In the genomic region with DNA sequence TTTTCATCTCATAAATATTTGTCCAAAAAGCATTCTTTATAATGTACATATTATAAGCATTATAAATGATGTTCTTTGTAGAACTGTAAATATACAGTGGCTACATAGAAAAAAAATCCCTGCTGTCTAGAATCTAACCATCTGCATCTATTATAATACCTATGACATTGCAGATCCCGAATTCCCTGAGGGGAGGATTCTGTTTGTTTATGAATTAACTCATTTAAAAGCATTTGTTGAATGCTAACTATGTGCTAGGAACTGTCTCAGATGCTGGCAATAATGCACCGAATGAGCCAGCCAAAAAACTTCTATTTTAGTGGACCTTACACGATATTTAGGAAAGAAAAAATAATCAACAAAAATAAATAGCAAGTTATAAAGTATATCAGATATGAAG, we compare ENCODE assay signal across 19 cellular contexts.
"Had no signal": no experiment of that assay in that cellular context is flagged by ENCODE, and none has a peak within 500 bp of the region (broad histone marks: within the 10 kb centered on the region; RNA-seq: fewer than 3 reads in every experiment).

No MANE protein-coding gene starts in this region.

- H3K27me3 Mint-ChIP-seq: effector memory CD8-positive, alpha-beta T cell; memory B cell; stimulated activated naive CD8-positive, alpha-beta T cell treated with anti-CD3 and anti-CD28 coated beads, Interleukin-15, amount 100 ng/mL, for 72 hours had no signal

- H3K36me3 Mint-ChIP-seq: memory B cell had no signal

- DNase-seq: cortex of kidney; effector memory CD8-positive, alpha-beta T cell; erythroblast; esophagus squamous epithelium; heart left ventricle; kidney; natural killer cell; stimulated activated CD4-positive, alpha-beta T cell treated with anti-CD3 and anti-CD28 coated beads, Interleukin-12 subunit alpha, Interleukin-12 subunit beta, amount 100 ng/mL, for 4 hours; stimulated activated CD4-positive, alpha-beta T cell treated with anti-CD3 and anti-CD28 coated beads, Interleukin-1b, Interleukin-23, amount 100 ng/mL, for 48 hours; stimulated activated CD4-positive, alpha-beta T cell treated with anti-CD3 and anti-CD28 coated beads, Interleukin-4, amount 100 ng/mL, for 1 hour; stimulated activated CD8-positive, alpha-beta memory T cell treated with anti-CD3 and anti-CD28 coated beads, Interleukin-4, amount 100 ng/mL, for 48 hours; stimulated activated naive CD4-positive, alpha-beta T cell; stimulated activated naive CD8-positive, alpha-beta T cell treated with anti-CD3 and anti-CD28 coated beads, Interleukin-15, amount 100 ng/mL, for 72 hours; transverse colon had no signal

- ATAC-seq: effector memory CD8-positive, alpha-beta T cell; gastroesophageal sphincter; heart left ventricle; left lobe of liver; natural killer cell; sciatic nerve; stimulated activated naive CD8-positive, alpha-beta T cell treated with anti-CD3 and anti-CD28 coated beads, Interleukin-15, amount 100 ng/mL, for 72 hours had no signal

- H3K9me3 Mint-ChIP-seq: neural crest cell had no signal

- H3K4me3 Mint-ChIP-seq: effector memory CD8-positive, alpha-beta T cell; memory B cell; natural killer cell; neural crest cell; stimulated activated naive CD8-positive, alpha-beta T cell treated with anti-CD3 and anti-CD28 coated beads, Interleukin-15, amount 100 ng/mL, for 72 hours had no signal

- H3K4me1 Mint-ChIP-seq: memory B cell; neural crest cell; stimulated activated naive CD8-positive, alpha-beta T cell treated with anti-CD3 and anti-CD28 coated beads, Interleukin-15, amount 100 ng/mL, for 72 hours had no signal

- H3K27ac Mint-ChIP-seq: effector memory CD8-positive, alpha-beta T cell; memory B cell; natural killer cell; stimulated activated naive CD8-positive, alpha-beta T cell treated with anti-CD3 and anti-CD28 coated beads, Interleukin-15, amount 100 ng/mL, for 72 hours had no signal
